ENCODE assay signal across 9 cellular contexts in the genomic region with DNA sequence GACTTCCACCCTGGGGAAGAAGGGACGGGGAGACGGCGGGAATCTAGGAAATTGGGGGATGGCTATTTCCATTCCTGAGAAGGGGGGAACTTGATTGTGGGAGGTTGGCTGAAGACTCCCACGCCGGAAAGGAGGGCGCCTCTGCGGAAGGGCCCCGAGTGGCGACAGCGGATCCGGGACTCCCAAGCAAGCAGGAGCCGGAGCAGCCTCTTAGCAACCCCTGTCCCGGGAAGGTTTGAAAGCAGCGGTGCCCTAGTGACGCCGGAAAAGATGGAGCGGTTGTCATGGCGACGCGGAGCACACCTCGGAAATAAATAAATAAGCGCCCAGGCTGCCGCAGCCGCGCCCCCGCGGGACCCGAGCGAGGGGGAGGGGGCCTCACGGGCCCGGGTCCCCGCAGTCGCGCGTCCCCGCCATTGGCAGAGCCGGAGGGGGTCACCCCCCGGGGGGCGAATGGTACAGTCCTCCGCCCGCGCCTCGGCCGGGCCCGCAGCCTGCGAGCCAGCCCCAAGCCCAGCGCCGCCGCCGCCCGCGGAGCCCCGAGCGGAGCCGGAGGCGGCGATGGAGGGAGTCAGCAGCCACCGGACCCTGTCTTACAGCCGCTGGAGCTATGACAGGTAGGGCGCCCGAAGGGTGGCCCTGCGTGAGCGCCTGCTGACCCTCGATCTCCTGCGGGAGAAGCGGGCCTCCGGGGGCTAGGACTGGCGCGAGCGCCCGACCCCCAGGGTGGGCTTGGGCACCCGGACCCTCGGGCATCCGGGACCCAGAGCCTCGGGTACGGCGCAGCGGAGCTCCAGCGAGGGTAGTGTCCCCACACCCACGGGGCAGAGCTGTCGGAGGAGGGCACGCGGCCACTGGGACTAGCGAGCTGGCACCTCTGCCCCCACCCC. TPM values are rescaled to one million over a fixed set of nuclear protein-coding genes. Genes with fewer than 3 reads are reported as not detected.
DNase-seq lines count a peak whose midpoint lies in the region; ATAC-seq, FAIRE-seq and TF ChIP-seq lines count a peak whose summit lies in the region.
"Had no signal": no experiment of that assay in that cellular context is flagged by ENCODE, and none has a peak within 500 bp of the region (broad histone marks: within the 10 kb centered on the region; RNA-seq: fewer than 3 reads in every experiment).

No MANE protein-coding gene starts in this region.

- in situ Hi-C loops in GM13976 (cut with MboI; ENCODE audit: low sequenced_read_pairs, unreplicated experiment) = no loop called here

- H3K36me3 ChIP-seq in endothelial cell of umbilical vein (ENCODE audit: control insufficient read depth in 2 of 2, extremely low read depth in 1 of 2, insufficient read depth in 2 of 2, low read length in 2 of 2) = no peaks in the 10 kb centered on the region

- peaks cover 5% of the 10 kb centered on the region for H3K4me1 ChIP-seq in endothelial cell of umbilical vein (ENCODE audit: control insufficient read depth, extremely low read depth, insufficient read depth, low read length)

- H3K4me2 ChIP-seq in endothelial cell of umbilical vein (ENCODE audit: insufficient read depth, low read length) = peak overlapping the region; percentile 81

- TF ChIP-seq POLR2A in endothelial cell of umbilical vein (IDR thresholded peaks at IDR 0.05; ENCODE audit: low read depth, low read length) = no peak

- FAIRE-seq in endothelial cell of umbilical vein (lab: Jason Lieb, UNC) = no peak

- dilution Hi-C loops in endothelial cell of umbilical vein (cut with MboI; ENCODE audit: extremely low pct_ligation_motif_present, low sequenced_read_pairs) = no loop called here

- peak overlapping the region; percentile 25 to 39 (median 36) for H3K4me3 ChIP-seq in endothelial cell of umbilical vein (replicated peaks in 1 of 3; ENCODE audit: insufficient read depth in 1 of 3, low read depth in 1 of 3, low read length in 3 of 3)

- no TSS peak for BruUV-seq in endothelial cell of umbilical vein (replicated peaks; lab: Mats Ljungman, UMichigan)

- peak; percentile 77 for DNase-seq in GM13976 (ENCODE audit: low spot score)
- DNase-seq in NCI-H2171 (lab: John Stamatoyannopoulos, UW) = peak; percentile 41
- DNase-seq in activated T-cell treated with anti-CD3 and anti-CD28 coated beads for 4 hours = peak; percentile 46
- peak; percentile 30 for DNase-seq in endothelial cell of umbilical vein (ENCODE audit: low read depth, low spot score)
- DNase-seq in mesenteric fat pad (ENCODE audit: low spot score) = peak; percentile 90
- DNase-seq in stimulated activated CD8-positive, alpha-beta memory T cell treated with anti-CD3 and anti-CD28 coated beads, Interleukin-12 subunit alpha, Interleukin-12 subunit beta, amount 100 ng/mL, for 1 hour (ENCODE audit: low read depth) = peak; percentile 57
- no peak for DNase-seq in GF-D8 (lab: John Stamatoyannopoulos, UW)

- no peak for ATAC-seq in GM19452 (IDR thresholded peaks at IDR 0.05; ENCODE audit: unreplicated experiment)

- H3K9me3 ChIP-seq in endothelial cell of umbilical vein (replicated peaks; ENCODE audit: control insufficient read depth, insufficient read depth, low read length) = no peaks in the 10 kb centered on the region

- intact Hi-C loops in endothelial cell of umbilical vein (cut with micrococcal nuclease) = no loop called here

- TF ChIP-seq CTCF in GM13976 (IDR thresholded peaks at IDR 0.05; ENCODE audit: borderline replicate concordance, control extremely low read depth, extremely low read depth, insufficient read depth, missing control alignments) = no peak
- no peak for TF ChIP-seq CTCF in endothelial cell of umbilical vein (IDR thresholded peaks at IDR 0.05; ENCODE audit: extremely low read depth in 1 of 2, insufficient read depth in 1 of 2, low read depth in 1 of 2, low read length in 2 of 2)

- H2AFZ ChIP-seq in endothelial cell of umbilical vein (ENCODE audit: low read depth, low read length) = peak overlapping the region; percentile 67

- peaks cover 35 to 41% of the 10 kb centered on the region in 2 experiments for H3K27me3 ChIP-seq in endothelial cell of umbilical vein (ENCODE audit: control insufficient read depth in 2 of 2, insufficient read depth in 2 of 2, low read length in 2 of 2)

- POLR2A ChIA-PET in endothelial cell of umbilical vein (lab: Charles Lee) = no interaction called here

- H3K79me2 ChIP-seq in endothelial cell of umbilical vein (ENCODE audit: control insufficient read depth, insufficient read depth, low read length) = no peaks in the 10 kb centered on the region

- H3K27ac ChIP-seq in endothelial cell of umbilical vein (ENCODE audit: insufficient read depth, low read depth, low read length) = no peak overlapping the region

- no peaks in the 10 kb centered on the region for H3K9me1 ChIP-seq in endothelial cell of umbilical vein (replicated peaks; ENCODE audit: control insufficient read depth, extremely low read depth, insufficient read depth, low read length)

- CTCF ChIA-PET in endothelial cell of umbilical vein (lab: Charles Lee) = interaction anchor here (1.0 to 3.0 kb wide), 6 partner anchors 13 to 82 kb away, joined by 3 to 19 read pairs (median 6); no protein-coding TSS in a partner anchor

- H3K9ac ChIP-seq in endothelial cell of umbilical vein (replicated peaks; ENCODE audit: extremely low read depth, insufficient read depth, low read length) = no peak overlapping the region

- H4K20me1 ChIP-seq in endothelial cell of umbilical vein (replicated peaks; ENCODE audit: control insufficient read depth, extremely low read depth, insufficient read depth, low read length) = no peaks in the 10 kb centered on the region

TF ChIP-seq in endothelial cell of umbilical vein, 7 proteins besides CTCF, POLR2A, EP300 and RAD21:
- TF ChIP-seq POLR2AphosphoS5 (IDR thresholded peaks at IDR 0.05; ENCODE audit: insufficient read depth, low read depth, low read length) = no peak
- no peak for TF ChIP-seq JUN (IDR thresholded peaks at IDR 0.05; ENCODE audit: borderline replicate concordance, insufficient read depth, insufficient read length, low read depth)
- TF ChIP-seq EZH2 (IDR thresholded peaks at IDR 0.05; ENCODE audit: borderline replicate concordance, low read depth, low read length, severe bottlenecking) = no peak
- no peak for TF ChIP-seq FOS (IDR thresholded peaks at IDR 0.05; ENCODE audit: borderline replicate concordance, insufficient read depth, low read length)
- no peak for TF ChIP-seq GATA2 (IDR thresholded peaks at IDR 0.05; ENCODE audit: insufficient read depth, insufficient read length, low read depth, low read length)
- TF ChIP-seq MYC (IDR thresholded peaks at IDR 0.05; ENCODE audit: low read depth, low read length) = no peak
TF ChIP-seq in endothelial cell of umbilical vein: peak in this region for 0.

RNA-seq across cellular contexts. Expression of gene EIF3F, which starts 31.9 kb away (rescaled TPM):
- total RNA-seq in endothelial cell of umbilical vein (385 and 436 TPM in 2 replicates), mesenteric fat pad (144 TPM)
- 411 and 579 TPM in 2 replicates for polyA plus RNA-seq in endothelial cell of umbilical vein
- 421 and 457 TPM in 2 replicates for polyA plus RNA-seq in endothelial cell of umbilical vein (2011; cell fraction: cytosol; rRNA removed)
- 197 and 227 TPM in 2 replicates for polyA plus RNA-seq in endothelial cell of umbilical vein (2011; cell fraction: nucleus; rRNA removed)
- polyA plus RNA-seq in endothelial cell of umbilical vein (2012) = 350 and 421 TPM in 2 replicates
- 223 and 242 TPM in 2 replicates for polyA minus RNA-seq in endothelial cell of umbilical vein
- polyA minus RNA-seq in endothelial cell of umbilical vein (2011; cell fraction: cytosol; rRNA and poly(A)+ RNA removed) = 162 TPM
- polyA minus RNA-seq in endothelial cell of umbilical vein (2011; cell fraction: nucleus; rRNA and poly(A)+ RNA removed) = 83.2 and 104 TPM in 2 replicates

RNA-seq across cellular contexts. Expression of gene NLRP10, which starts 53.7 kb away (rescaled TPM):
- total RNA-seq in endothelial cell of umbilical vein (not detected in 2 replicates), mesenteric fat pad (not detected)
- not detected in 2 replicates for polyA plus RNA-seq in endothelial cell of umbilical vein
- not detected in 2 replicates for polyA plus RNA-seq in endothelial cell of umbilical vein (2011; cell fraction: cytosol; rRNA removed)
- polyA plus RNA-seq in endothelial cell of umbilical vein (2011; cell fraction: nucleus; rRNA removed) = not detected in 2 replicates
- polyA plus RNA-seq in endothelial cell of umbilical vein (2012) = not detected in 2 replicates
- polyA minus RNA-seq in endothelial cell of umbilical vein = not detected in 2 replicates
- not detected for polyA minus RNA-seq in endothelial cell of umbilical vein (2011; cell fraction: cytosol; rRNA and poly(A)+ RNA removed)
- polyA minus RNA-seq in endothelial cell of umbilical vein (2011; cell fraction: nucleus; rRNA and poly(A)+ RNA removed) = not detected in 2 replicates
- polyA plus RNA-seq: adipose tissue had no signal
